ENCODE assay signal across 14 cellular contexts in genomic region chr1:45544530-45544929, GRCh38. TPM values are rescaled to one million over a fixed set of nuclear protein-coding genes. Genes with fewer than 3 reads are reported as not detected.
DNase-seq lines count a peak whose midpoint lies in the region; ATAC-seq, FAIRE-seq and TF ChIP-seq lines count a peak whose summit lies in the region.
"Had no signal": no experiment of that assay in that cellular context is flagged by ENCODE, and none has a peak within 500 bp of the region (broad histone marks: within the 10 kb centered on the region; RNA-seq: fewer than 3 reads in every experiment).

No MANE protein-coding gene starts in this region.

- H3K27ac Mint-ChIP-seq in activated B cell treated with CpG ODN at 0.5 μM for 24 hours, result peak overlapping the region; percentile 94
- H3K27ac Mint-ChIP-seq in natural killer cell treated with Interleukin-12 subunit alpha and Interleukin-12 subunit beta and Interleukin-15 and Interleukin-18, amount 100 ng/mL, for 72 hours, result peak overlapping the region; percentile 35 to 48

- no peak for ATAC-seq in activated B cell treated with CpG ODN at 0.5 μM for 24 hours (ENCODE audit: low read depth)
- ATAC-seq in natural killer cell treated with Interleukin-12 subunit alpha and Interleukin-12 subunit beta and Interleukin-15 and Interleukin-18, amount 100 ng/mL, for 72 hours, result no peak

- intact Hi-C loops in activated B cell treated with CpG ODN at 0.5 μM for 24 hours (cut with micrococcal nuclease), result loop anchor here (1.0 kb wide), 1 partner anchor 40 kb away; the partner anchor contains the start of gene NASP

- TF ChIP-seq POLR2A in GM12891 (IDR thresholded peaks at IDR 0.05; ENCODE audit: low read depth, low read length), result no peak

- DNase-seq in GM12891 (ENCODE audit: insufficient read length, low spot score) (no peak), activated B cell treated with CpG ODN at 0.5 μM for 24 hours (no peak), NCI-H446 treated with DMSO at 0.1 percent for 48 hours (lab: John Stamatoyannopoulos, UW) (no peak), islet precursor cell (no peak)
- DNase-seq in natural killer cell treated with Interleukin-12 subunit alpha and Interleukin-12 subunit beta and Interleukin-15 and Interleukin-18, amount 100 ng/mL, for 72 hours (ENCODE audit: low spot score), result no peak
- no peak for DNase-seq in stimulated activated CD4-positive, alpha-beta T cell treated with anti-CD3 and anti-CD28 coated beads, Interleukin-1b, Interleukin-23, amount 100 ng/mL, for 48 hours
- DNase-seq: DMS79; erythroblast; NCI-H146; NCI-H2227 treated with DMSO at 0.1 percent for 48 hours; NK-92 treated with Interleukin-12 subunit alpha and Interleukin-12 subunit beta, amount 100 ng/mL, for 24 hours; WERI-Rb-1 had no signal

- peak overlapping the region; percentile 28 for H3K4me3 Mint-ChIP-seq in activated B cell treated with CpG ODN at 0.5 μM for 24 hours
- peak overlapping the region; percentile 70 for H3K4me3 Mint-ChIP-seq in natural killer cell treated with Interleukin-12 subunit alpha and Interleukin-12 subunit beta and Interleukin-15 and Interleukin-18, amount 100 ng/mL, for 72 hours
- H3K4me3 Mint-ChIP-seq: type B pancreatic cell had no signal

- peak; percentile 55 for FAIRE-seq in GM12891 (lab: Jason Lieb, UNC)

- POLR2A ChIA-PET in activated B cell treated with CpG ODN at 0.5 μM for 24 hours (lab: Charles Lee), result interaction anchor here (0.6 to 13.9 kb wide), 15 partner anchors 10 to 823 kb away, joined by 3 to 457 read pairs (median 8); partner anchors contain the start of genes CCDC163, MMACHC, MUTYH and NASP

- TF ChIP-seq CTCF in activated B cell treated with CpG ODN at 0.5 μM for 24 hours (IDR thresholded peaks at IDR 0.05), result no peak

- no peaks in the 10 kb centered on the region for H3K36me3 Mint-ChIP-seq in activated B cell treated with CpG ODN at 0.5 μM for 24 hours (ENCODE audit: low read depth)
- H3K36me3 Mint-ChIP-seq in natural killer cell treated with Interleukin-12 subunit alpha and Interleukin-12 subunit beta and Interleukin-15 and Interleukin-18, amount 100 ng/mL, for 72 hours, result no peaks in the 10 kb centered on the region
- H3K36me3 Mint-ChIP-seq: type B pancreatic cell had no signal

- CTCF ChIA-PET in activated B cell treated with CpG ODN at 0.5 μM for 24 hours (lab: Charles Lee), result interaction anchor here (1.1 to 4.3 kb wide), 5 partner anchors 24 to 184 kb away, joined by 3 to 23 read pairs (median 6); partner anchors contain the start of gene PRDX1

- H3K4me1 Mint-ChIP-seq in activated B cell treated with CpG ODN at 0.5 μM for 24 hours, result peaks cover 56% of the 10 kb centered on the region
- peaks cover 28 to 32% of the 10 kb centered on the region in 2 donors for H3K4me1 Mint-ChIP-seq in natural killer cell treated with Interleukin-12 subunit alpha and Interleukin-12 subunit beta and Interleukin-15 and Interleukin-18, amount 100 ng/mL, for 72 hours (ENCODE audit: low read depth in 2 of 2)

- H3K9me3 Mint-ChIP-seq in activated B cell treated with CpG ODN at 0.5 μM for 24 hours, result no peaks in the 10 kb centered on the region
- no peaks in the 10 kb centered on the region for H3K9me3 Mint-ChIP-seq in natural killer cell treated with Interleukin-12 subunit alpha and Interleukin-12 subunit beta and Interleukin-15 and Interleukin-18, amount 100 ng/mL, for 72 hours
- H3K9me3 Mint-ChIP-seq: type B pancreatic cell had no signal

- no peaks in the 10 kb centered on the region for H3K27me3 Mint-ChIP-seq in activated B cell treated with CpG ODN at 0.5 μM for 24 hours
- peaks cover 12 to 26% of the 10 kb centered on the region in 2 donors for H3K27me3 Mint-ChIP-seq in natural killer cell treated with Interleukin-12 subunit alpha and Interleukin-12 subunit beta and Interleukin-15 and Interleukin-18, amount 100 ng/mL, for 72 hours

TF ChIP-seq in GM12891, 5 proteins besides CTCF, POLR2A, EP300 and RAD21:
- no peak for TF ChIP-seq POLR2AphosphoS5 (IDR thresholded peaks at IDR 0.05; ENCODE audit: low read depth, low read length)
- TF ChIP-seq TAF1 (IDR thresholded peaks at IDR 0.05; ENCODE audit: low read depth, low read length), result no peak
- TF ChIP-seq SPI1 (IDR thresholded peaks at IDR 0.05; ENCODE audit: low read depth, low read length), result no peak
- no peak for TF ChIP-seq PAX5 (IDR thresholded peaks at IDR 0.05; ENCODE audit: insufficient read depth, low read length, severe bottlenecking)
- no peak for TF ChIP-seq POU2F2 (IDR thresholded peaks at IDR 0.05; ENCODE audit: low read depth, low read length)

RNA-seq across cellular contexts. Expression of gene AKR1A1, which starts 6.1 kb away (rescaled TPM):
- polyA plus RNA-seq in GM12891 (2012; ENCODE audit: low read depth, missing spikeins), result 305 TPM
- total RNA-seq in activated B cell treated with CpG ODN at 0.5 μM for 24 hours, result 215 and 218 TPM in 2 replicates
- 100 to 1,000 TPM; 137 to 181 TPM for total RNA-seq in natural killer cell treated with Interleukin-12 subunit alpha and Interleukin-12 subunit beta and Interleukin-15 and Interleukin-18, amount 100 ng/mL, for 72 hours

RNA-seq across cellular contexts. Expression of gene PRDX1, which starts 22.8 kb away (rescaled TPM):
- polyA plus RNA-seq in GM12891 (2012; ENCODE audit: low read depth, missing spikeins), result 679 TPM
- total RNA-seq in activated B cell treated with CpG ODN at 0.5 μM for 24 hours, result 351 and 413 TPM in 2 replicates
- total RNA-seq in natural killer cell treated with Interleukin-12 subunit alpha and Interleukin-12 subunit beta and Interleukin-15 and Interleukin-18, amount 100 ng/mL, for 72 hours, result 100 to 1,000 TPM; 246 to 396 TPM

RNA-seq across cellular contexts. Expression of gene NASP, which starts 39.3 kb away (rescaled TPM):
- 131 TPM for polyA plus RNA-seq in GM12891 (2012; ENCODE audit: low read depth, missing spikeins)
- 197 and 204 TPM in 2 replicates for total RNA-seq in activated B cell treated with CpG ODN at 0.5 μM for 24 hours
- 100 to 1,000 TPM; 145 to 291 TPM for total RNA-seq in natural killer cell treated with Interleukin-12 subunit alpha and Interleukin-12 subunit beta and Interleukin-15 and Interleukin-18, amount 100 ng/mL, for 72 hours

RNA-seq across cellular contexts. Expression of gene MMACHC, which starts 44.4 kb away (rescaled TPM):
- 4.4 TPM for polyA plus RNA-seq in GM12891 (2012; ENCODE audit: low read depth, missing spikeins)
- total RNA-seq in activated B cell treated with CpG ODN at 0.5 μM for 24 hours, result 3.6 and 5.1 TPM in 2 replicates
- total RNA-seq in natural killer cell treated with Interleukin-12 subunit alpha and Interleukin-12 subunit beta and Interleukin-15 and Interleukin-18, amount 100 ng/mL, for 72 hours, result 1 to 10 TPM; 3.8 to 5.6 TPM

RNA-seq across cellular contexts. Expression of gene CCDC163, which starts 44.7 kb away (rescaled TPM):
- 1.2 TPM for polyA plus RNA-seq in GM12891 (2012; ENCODE audit: low read depth, missing spikeins)
- 1.1 TPM in 2 replicates for total RNA-seq in activated B cell treated with CpG ODN at 0.5 μM for 24 hours
- 1 to 10 TPM; 2.4 to 8.4 TPM for total RNA-seq in natural killer cell treated with Interleukin-12 subunit alpha and Interleukin-12 subunit beta and Interleukin-15 and Interleukin-18, amount 100 ng/mL, for 72 hours
- total RNA-seq: skeletal muscle tissue had no signal
